ENCODE assay signal across 16 cellular contexts in the genomic region with DNA sequence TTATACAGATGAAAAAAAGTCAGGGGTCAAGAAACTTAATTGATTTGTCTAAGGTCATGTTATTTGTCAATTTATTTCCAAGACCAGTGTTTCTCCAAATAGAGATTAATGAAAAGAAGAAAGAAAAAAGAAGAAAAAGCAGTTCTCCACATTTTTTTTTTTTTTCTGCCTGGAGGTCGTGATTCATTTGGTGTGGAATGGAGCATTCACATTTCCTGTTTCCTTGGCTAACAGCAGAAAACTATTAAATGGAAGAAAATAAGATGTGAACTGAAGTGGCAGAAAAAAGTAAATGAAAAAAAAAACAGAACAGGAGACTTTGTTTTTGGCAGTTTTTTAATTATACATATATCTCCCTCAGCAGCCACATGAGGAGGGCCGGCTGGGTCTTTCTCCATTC.
DNase-seq lines count a peak whose midpoint lies in the region; ATAC-seq, FAIRE-seq and TF ChIP-seq lines count a peak whose summit lies in the region.
"Had no signal": no experiment of that assay in that cellular context is flagged by ENCODE, and none has a peak within 500 bp of the region (broad histone marks: within the 10 kb centered on the region; RNA-seq: fewer than 3 reads in every experiment).

No MANE protein-coding gene starts in this region.

- no peaks in the 10 kb centered on the region for H3K9me3 ChIP-seq in astrocyte (ENCODE audit: insufficient read depth, low read depth, low read length)
- H3K9me3 ChIP-seq: mucosa of descending colon, ovary had no signal

- no peaks in the 10 kb centered on the region for H3K9me3 Mint-ChIP-seq in astrocyte (ENCODE audit: unreplicated experiment)
- H3K9me3 Mint-ChIP-seq: CD4-positive, alpha-beta T cell; effector memory CD8-positive, alpha-beta T cell; stimulated activated naive CD8-positive, alpha-beta T cell treated with anti-CD3 and anti-CD28 coated beads, Interleukin-15, Interleukin-2, amounts not matched to agents 100 ng/mL and 50 ng/mL, for 24 hours had no signal

- DNase-seq in H54 (ENCODE audit: insufficient read length, low spot score) (no peak), astrocyte (ENCODE audit: low read depth) (peak; percentile 52), fibroblast of the aortic adventitia (ENCODE audit: low read depth) (peak; percentile 51), stromal cell of bone marrow (ENCODE audit: low read depth) (peak; percentile 11), NCI-H187 treated with DMSO at 0.1 percent for 48 hours (lab: John Stamatoyannopoulos, UW) (no peak), epidermal melanocyte (ENCODE audit: insufficient read length, low spot score) (no peak)
- DNase-seq: activated effector memory CD4-positive, alpha-beta T cell treated with anti-CD3 and anti-CD28 coated beads, Interleukin-2, amount 50 U/mL, for 16 hours; CD4-positive, alpha-beta T cell; effector memory CD8-positive, alpha-beta T cell; glutamatergic neuron; mucosa of descending colon; ovary; small intestine had no signal

- ATAC-seq in HG03342 (IDR thresholded peaks at IDR 0.05; ENCODE audit: unreplicated experiment), result no peak
- ATAC-seq: effector memory CD8-positive, alpha-beta T cell; mucosa of descending colon; Panc1 had no signal

- no peaks in the 10 kb centered on the region for H4K20me1 ChIP-seq in astrocyte (ENCODE audit: insufficient read depth, low read length)

- peak overlapping the region; percentile 76 for H3K27ac ChIP-seq in astrocyte (ENCODE audit: low read depth, low read length)
- H3K27ac ChIP-seq: ovary had no signal

- peak overlapping the region; percentile 93 for H3K27ac Mint-ChIP-seq in astrocyte (ENCODE audit: unreplicated experiment)
- H3K27ac Mint-ChIP-seq: CD4-positive, alpha-beta T cell; effector memory CD8-positive, alpha-beta T cell; stimulated activated naive CD8-positive, alpha-beta T cell treated with anti-CD3 and anti-CD28 coated beads, Interleukin-15, Interleukin-2, amounts not matched to agents 100 ng/mL and 50 ng/mL, for 24 hours had no signal

- no peak overlapping the region for H3K4me3 Mint-ChIP-seq in astrocyte (ENCODE audit: unreplicated experiment)
- H3K4me3 Mint-ChIP-seq: CD4-positive, alpha-beta T cell; effector memory CD8-positive, alpha-beta T cell; stimulated activated naive CD8-positive, alpha-beta T cell treated with anti-CD3 and anti-CD28 coated beads, Interleukin-15, Interleukin-2, amounts not matched to agents 100 ng/mL and 50 ng/mL, for 24 hours had no signal

- H3K4me3 ChIP-seq in astrocyte (ENCODE audit: insufficient read depth, low read depth, low read length), result no peak overlapping the region
- no peak overlapping the region for H3K4me3 ChIP-seq in fibroblast of the aortic adventitia (ENCODE audit: low read depth, low read length)
- H3K4me3 ChIP-seq: mucosa of descending colon, ovary had no signal

- FAIRE-seq in H54 (lab: Jason Lieb, UNC) (peak; percentile 86), astrocyte (lab: Jason Lieb, UNC) (no peak)

- no peak for TF ChIP-seq POLR2A in H54 (IDR thresholded peaks at IDR 0.05; ENCODE audit: low read depth, low read length)

- TF ChIP-seq CTCF in astrocyte (IDR thresholded peaks at IDR 0.05; ENCODE audit: insufficient read depth, low read depth, low read length) (no peak), fibroblast of the aortic adventitia (IDR thresholded peaks at IDR 0.05; ENCODE audit: insufficient read depth, low read length) (no peak)

- peak overlapping the region; percentile 66 for H2AFZ ChIP-seq in astrocyte (ENCODE audit: low read depth, low read length)

- H3K4me1 Mint-ChIP-seq in astrocyte (ENCODE audit: low read depth, unreplicated experiment), result peaks cover 67% of the 10 kb centered on the region

- H3K9ac ChIP-seq in astrocyte (ENCODE audit: low read length), result peak overlapping the region; percentile 52

- no peaks in the 10 kb centered on the region for H3K27me3 Mint-ChIP-seq in astrocyte (ENCODE audit: low read depth, unreplicated experiment)
- H3K27me3 Mint-ChIP-seq: CD4-positive, alpha-beta T cell had no signal

- H3K4me2 ChIP-seq in astrocyte (ENCODE audit: low read length), result peak overlapping the region; percentile 57

- H3K36me3 ChIP-seq in astrocyte (ENCODE audit: insufficient read depth, low read length), result no peaks in the 10 kb centered on the region
- H3K36me3 ChIP-seq: ovary had no signal

- H3K79me2 ChIP-seq in astrocyte (ENCODE audit: insufficient read depth, low read length), result no peaks in the 10 kb centered on the region

- no peaks in the 10 kb centered on the region for H3K36me3 Mint-ChIP-seq in astrocyte (ENCODE audit: low read depth, unreplicated experiment)

- no peaks in the 10 kb centered on the region for H3K27me3 ChIP-seq in astrocyte (ENCODE audit: insufficient read depth, low read length)
- H3K27me3 ChIP-seq: ovary had no signal

- H3K4me1 ChIP-seq in astrocyte (ENCODE audit: insufficient read depth, low read length), result peaks cover 22% of the 10 kb centered on the region

Comparison
In these comparisons a context has a peak if more than half of its experiments do, and no peak if none do; other contexts are left out.
1. DNase-seq: peak in astrocyte (single experiment), fibroblast of the aortic adventitia (single experiment) and stromal cell of bone marrow (single experiment); none in H54 (single experiment), NCI-H187 treated with DMSO at 0.1 percent for 48 hours (single experiment) and epidermal melanocyte (single experiment).